8 cellular contexts compared by ENCODE assay signal in the genomic region with DNA sequence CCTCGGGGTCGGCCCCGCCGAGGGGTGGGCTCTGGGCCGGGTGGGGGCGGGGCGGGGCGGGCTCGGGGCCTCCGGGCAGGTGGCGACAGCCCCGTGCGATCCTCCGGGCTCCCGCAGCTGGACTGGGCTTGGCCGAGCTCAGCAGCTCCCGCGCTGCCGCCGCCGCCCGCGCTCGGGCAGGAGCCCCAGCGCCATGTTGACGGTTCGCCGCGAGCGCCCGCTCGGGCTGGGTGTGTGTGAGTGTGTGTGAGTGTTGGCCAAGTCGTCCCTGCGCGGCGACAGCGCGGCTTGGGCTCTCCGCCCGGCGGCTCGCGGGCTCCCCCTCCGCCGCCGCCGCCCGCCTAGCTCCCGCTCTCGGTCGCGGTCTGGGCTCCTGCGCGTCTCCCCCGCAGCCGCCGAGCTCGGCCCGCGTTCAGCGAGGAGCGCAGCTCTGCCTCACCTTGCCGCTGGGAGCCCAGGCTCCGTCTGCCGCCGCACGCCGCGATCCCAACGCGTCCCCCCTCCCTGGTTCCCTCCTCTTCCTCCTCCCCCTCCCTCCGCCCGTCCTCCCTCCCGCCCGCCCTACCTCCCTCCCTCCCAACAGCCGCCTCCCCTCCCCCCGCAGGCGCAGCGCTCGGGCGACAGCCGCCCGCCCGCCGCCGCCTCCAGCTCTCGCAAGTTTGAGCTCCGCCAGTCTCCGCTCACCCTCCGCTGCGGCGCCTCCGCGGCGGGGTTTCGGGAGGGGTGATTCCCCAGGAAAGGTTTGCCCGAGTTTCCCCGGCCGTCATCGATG. TPM values are rescaled to one million over a fixed set of nuclear protein-coding genes. Genes with fewer than 3 reads are reported as not detected.
DNase-seq lines count a peak whose midpoint lies in the region; ATAC-seq, FAIRE-seq and TF ChIP-seq lines count a peak whose summit lies in the region.

A gene (minus strand): TSS at position 467 of the 772 bp plus-strand sequence. CDS start 20,029 bp downstream, outside the sequence.

- no peaks in the 10 kb centered on the region for H3K9me3 ChIP-seq in transverse colon

- CTCF ChIA-PET in GM10248 (lab: Yijun Ruan, JAX) (interaction anchor here (1.2 to 1.4 kb wide), 2 partner anchors 16 to 170 kb away, joined by 3 read pairs; no protein-coding TSS in a partner anchor), RWPE1 (lab: Yijun Ruan, JAX) (interaction anchor here (0.5 to 1.3 kb wide), 2 partner anchors 10 to 12 kb away, joined by 3 to 4 read pairs; no protein-coding TSS in a partner anchor)

- TF ChIP-seq CTCF in GM10248 (IDR thresholded peaks at IDR 0.05; ENCODE audit: control extremely low read depth, extremely low read depth, low read depth, missing control alignments) (peak; percentile 15), RWPE1 (conservative IDR thresholded peaks at IDR 0.05; ENCODE audit: low read depth) (no peak), omental fat pad (IDR thresholded peaks at IDR 0.05) (no peak), transverse colon (IDR thresholded peaks at IDR 0.05) (no peak)

- peaks cover 2 to 25% (median 22%) of the 10 kb centered on the region in 4 donors for H3K4me1 ChIP-seq in transverse colon

- in situ Hi-C loops in transverse colon (cut with MboI; ENCODE audit: low pct_ligation_motif_present in 1 of 4, low pct_unique_long_range_greater_than_20kb in 1 of 4, low sequenced_read_pairs in 3 of 4), result no loop called here

- TF ChIP-seq POLR2A in transverse colon (IDR thresholded peaks at IDR 0.05), result peak; percentile 58

- WGBS in transverse colon (ENCODE audit: low coverage in 1 of 2), 2 donors, result 30% methylated on average over 83 of the region's 100 CpGs; no CpG with 5 or more reads in 1 of the 2 donors

- peak within 1 kb of the TSS; percentile 87 for H3K27ac ChIP-seq in RWPE1
- peak within 1 kb of the TSS; percentile 91 to 95 (median 94) for H3K27ac ChIP-seq in transverse colon

- DNase-seq in GM10248 (ENCODE audit: extremely low spot score) (no peak), HK-2 (ENCODE audit: unreplicated experiment) (peak; percentile 64), RWPE1 (ENCODE audit: low spot score) (no peak), activated gamma-delta T cell treated with Interleukin-2 at 50 U/mL for 16 hours (peak; percentile 68), frontal cortex (ENCODE audit: low spot score in 2 of 2) (peak; percentile 62 to 80), omental fat pad (ENCODE audit: low spot score) (no peak), transverse colon (peak; percentile 84)

- FAIRE-seq in frontal cortex (lab: Jason Lieb, UNC), result no peak

- POLR2A ChIA-PET in GM10248 (lab: Yijun Ruan, JAX), result interaction anchor here (0.5 to 0.6 kb wide), 2 partner anchors 70 to 1585 kb away, joined by 3 to 8 read pairs; no protein-coding TSS in a partner anchor
- POLR2A ChIA-PET in RWPE1 (lab: Yijun Ruan, JAX; ENCODE audit: low non-redundant PET), result no interaction called here

- ATAC-seq in omental fat pad (ENCODE audit: low FRiP score) (peak; percentile 14), GM18858 (IDR thresholded peaks at IDR 0.05; ENCODE audit: unreplicated experiment) (no peak)

- H3K4me3 ChIP-seq in transverse colon, result peak within 1 kb of the TSS; percentile 40 to 87 (median 77)

- no peaks in the 10 kb centered on the region for H3K27me3 ChIP-seq in transverse colon

- intact Hi-C loops in transverse colon (cut with DNase I; ENCODE audit: low total_unique reads), result loop anchor here (5.0 kb wide), 3 partner anchors 55 to 85 kb away; no protein-coding TSS in a partner anchor

- no peaks in the 10 kb centered on the region for H3K36me3 ChIP-seq in transverse colon

- no peak for TF ChIP-seq EP300 in transverse colon (IDR thresholded peaks at IDR 0.05; ENCODE audit: low read depth)

RNA-seq across cellular contexts. Expression of the gene that starts here (rescaled TPM):
- total RNA-seq in frontal cortex (26.5 TPM), omental fat pad (10 to 100 TPM; 12.8 to 28.8 (median 18.6) TPM), transverse colon (10 to 100 TPM; 17.9 to 27.8 (median 20.4) TPM)

Comparison
In these comparisons a context has a peak if more than half of its experiments do, and no peak if none do; other contexts are left out.
1. DNase-seq: peak in HK-2 (single experiment), activated gamma-delta T cell treated with Interleukin-2 at 50 U/mL for 16 hours (single experiment), frontal cortex (2 of 2) and transverse colon (single experiment); none in GM10248 (single experiment), RWPE1 (single experiment) and omental fat pad (single experiment).